13 cellular contexts compared by ENCODE assay signal in the genomic region with DNA sequence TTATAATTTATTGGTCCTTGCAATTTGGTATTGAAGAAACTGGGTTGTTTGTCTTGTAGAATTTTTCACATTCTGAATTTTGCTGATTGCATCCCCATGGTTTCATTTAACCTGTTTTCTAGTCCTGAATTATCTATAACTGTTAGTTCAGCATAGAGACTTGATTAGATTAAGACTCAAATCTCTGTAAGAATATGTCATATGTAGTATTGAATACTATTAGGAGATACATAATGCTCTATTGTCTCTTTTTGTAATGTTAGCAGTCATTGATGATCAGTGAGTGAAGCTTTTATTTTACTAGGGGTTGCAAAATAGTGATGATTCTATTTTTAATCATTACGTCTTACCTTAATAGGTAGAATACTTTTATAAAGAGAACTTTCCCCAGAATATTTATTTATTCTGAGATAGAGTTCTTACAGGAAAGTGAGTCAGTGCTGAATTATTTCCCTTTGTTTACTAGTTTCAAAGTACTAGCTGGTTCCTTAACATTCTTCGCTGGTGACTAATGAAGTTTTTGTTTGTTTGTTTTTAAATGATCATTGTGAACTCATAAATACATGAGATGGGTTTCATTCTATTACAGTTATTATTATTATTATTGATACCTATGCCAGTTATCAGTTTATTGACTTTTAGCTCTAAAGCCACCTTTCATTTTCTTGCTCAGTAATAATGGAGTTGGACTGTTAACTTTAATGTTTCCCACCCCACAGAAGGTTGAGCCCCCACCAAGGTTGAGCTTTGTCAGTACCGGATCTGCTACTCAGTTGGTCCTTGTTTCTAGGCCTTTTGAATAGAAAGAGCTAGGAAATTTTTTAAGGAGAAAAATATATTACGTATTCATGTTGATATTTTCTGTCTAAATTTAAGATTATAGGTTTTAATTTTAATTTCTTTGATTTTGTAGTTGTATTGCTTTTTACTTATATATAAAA.
DNase-seq lines count a peak whose midpoint lies in the region; ATAC-seq and TF ChIP-seq lines count a peak whose summit lies in the region.
"Had no signal": no experiment of that assay in that cellular context is flagged by ENCODE, and none has a peak within 500 bp of the region (broad histone marks: within the 10 kb centered on the region; RNA-seq: fewer than 3 reads in every experiment).

No MANE protein-coding gene starts in this region.

- 31% methylated on average over 2 of the region's 4 CpGs for WGBS in HUES64

- intact Hi-C loops in Right ventricle myocardium superior (cut with DNase I): no loop called here

- H3K9me3 ChIP-seq in HUES64 (ENCODE audit: insufficient read depth, low read depth, low read length) (no peaks in the 10 kb centered on the region), Karpas-422 (ENCODE audit: low read length) (no peaks in the 10 kb centered on the region)
- H3K9me3 ChIP-seq: HAP-1 had no signal

- H3K4me1 ChIP-seq in HUES64 (ENCODE audit: insufficient read depth, low read length): peaks cover 42% of the 10 kb centered on the region
- H3K4me1 ChIP-seq in Karpas-422 (ENCODE audit: low read length): peaks cover 32% of the 10 kb centered on the region

- no peaks in the 10 kb centered on the region for H3K27me3 ChIP-seq in HUES64 (ENCODE audit: insufficient read depth, low read length)
- H3K27me3 ChIP-seq in kidney epithelial cell (ENCODE audit: control insufficient read depth, insufficient read depth, low read length): no peaks in the 10 kb centered on the region
- no peaks in the 10 kb centered on the region for H3K27me3 ChIP-seq in Karpas-422 (ENCODE audit: low read length)

- H3K79me2 ChIP-seq in Karpas-422 (ENCODE audit: low read length): peaks cover 48% of the 10 kb centered on the region

- TF ChIP-seq CTCF in AG09309 (IDR thresholded peaks at IDR 0.05; ENCODE audit: control insufficient read depth, insufficient read depth, low read depth, low read length, missing control alignments) (no peak), choroid plexus epithelial cell (conservative IDR thresholded peaks at IDR 0.05; ENCODE audit: low read depth, low read length) (no peak), kidney epithelial cell (IDR thresholded peaks at IDR 0.05; ENCODE audit: insufficient read depth, low read length, poor library complexity, severe bottlenecking) (no peak)

- no peak overlapping the region for H2AFZ ChIP-seq in Karpas-422 (ENCODE audit: low read length)

- H3K9ac ChIP-seq in HUES64 (ENCODE audit: low read depth, low read length): peak overlapping the region; percentile 42; the same call in 1 of the 2 replicates
- no peak overlapping the region for H3K9ac ChIP-seq in Karpas-422 (ENCODE audit: low read length)

- no peak overlapping the region for H3K4me2 ChIP-seq in Karpas-422 (ENCODE audit: low read depth, low read length, poor library complexity, severe bottlenecking)

- H3K4me3 ChIP-seq in AG09309 (ENCODE audit: control insufficient read depth, low read depth, low read length) (no peak overlapping the region), HUES64 (ENCODE audit: low read length) (no peak overlapping the region; the same call in 1 of the 2 replicates), choroid plexus epithelial cell (ENCODE audit: low read depth, low read length) (no peak overlapping the region), kidney epithelial cell (ENCODE audit: low read depth, low read length) (no peak overlapping the region), Karpas-422 (ENCODE audit: low read length) (no peak overlapping the region)
- H3K4me3 ChIP-seq: HAP-1 had no signal

- H4K20me1 ChIP-seq in Karpas-422 (ENCODE audit: insufficient read depth, low read depth, low read length): no peaks in the 10 kb centered on the region

- H3K27ac ChIP-seq in HUES64 (ENCODE audit: low read depth, low read length) (peak overlapping the region; percentile 67), Karpas-422 (ENCODE audit: low read length) (no peak overlapping the region)

- ATAC-seq in GM19397 (IDR thresholded peaks at IDR 0.05; ENCODE audit: unreplicated experiment) (no peak), Right ventricle myocardium superior (ENCODE audit: poor library complexity) (no peak)

- H3K36me3 ChIP-seq in HUES64 (ENCODE audit: insufficient read depth, low read length) (no peaks in the 10 kb centered on the region), kidney epithelial cell (ENCODE audit: control insufficient read depth, insufficient read depth, low read length) (no peaks in the 10 kb centered on the region), Karpas-422 (ENCODE audit: insufficient read depth, low read length) (0 out of 2 replicates have a peak, but pooled peaks cover 3% of the 10 kb centered on the region)
- H3K36me3 ChIP-seq: HAP-1 had no signal

- DNase-seq in AG09309 (ENCODE audit: low read depth) (peak; percentile 20), choroid plexus epithelial cell (ENCODE audit: low read depth) (peak; percentile 88), kidney epithelial cell (ENCODE audit: low read depth) (peak; percentile 61), DMS79 (lab: John Stamatoyannopoulos, UW) (no peak), Karpas-422 (no peak), Right ventricle myocardium superior (no peak)
- DNase-seq: CD4-positive, alpha-beta memory T cell; NCI-H524; stimulated activated CD4-positive, alpha-beta T cell treated with anti-CD3 and anti-CD28 coated beads, Interleukin-1b, Interleukin-23, amount 100 ng/mL, for 48 hours; T1000 had no signal

- H3K9me2 ChIP-seq in Karpas-422 (replicated peaks; ENCODE audit: insufficient read depth, low read length): no peaks in the 10 kb centered on the region

Comparison
In these comparisons a context has a peak if more than half of its experiments do, and no peak if none do; other contexts are left out.
1. DNase-seq: peak in AG09309 (single experiment), choroid plexus epithelial cell (single experiment) and kidney epithelial cell (single experiment); none in DMS79 (single experiment), Karpas-422 (single experiment) and Right ventricle myocardium superior (single experiment).